Comparison of ENCODE assay signal across 16 cellular contexts in the genomic region with DNA sequence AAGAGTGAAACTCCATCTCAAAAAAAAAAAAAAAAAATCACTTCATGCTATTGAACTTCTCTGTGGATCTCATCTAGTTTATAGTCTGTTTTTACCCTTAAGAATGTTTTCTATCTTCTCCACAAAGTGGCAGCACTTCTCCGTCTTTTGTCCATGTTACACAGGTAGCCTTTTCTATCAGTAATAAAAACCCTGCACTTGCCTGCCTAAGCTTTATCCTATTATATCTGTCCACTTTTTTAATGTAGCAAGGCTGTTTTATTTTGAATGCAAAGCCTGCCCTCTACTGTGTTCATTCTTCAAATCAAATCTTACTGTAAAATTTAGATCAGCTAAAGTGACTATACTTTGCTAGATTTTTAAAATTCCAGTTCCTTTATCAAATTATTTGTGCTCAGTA.
DNase-seq lines count a peak whose midpoint lies in the region; ATAC-seq and TF ChIP-seq lines count a peak whose summit lies in the region.
"Had no signal": no experiment of that assay in that cellular context is flagged by ENCODE, and none has a peak within 500 bp of the region (broad histone marks: within the 10 kb centered on the region; RNA-seq: fewer than 3 reads in every experiment).

No MANE protein-coding gene starts in this region.

- TF ChIP-seq CTCF in epithelial cell of proximal tubule (conservative IDR thresholded peaks at IDR 0.05; ENCODE audit: low read depth, low read length) (peak; percentile 41), progenitor cell of endocrine pancreas (IDR thresholded peaks at IDR 0.05; ENCODE audit: unreplicated experiment) (no peak), ascending aorta (IDR thresholded peaks at IDR 0.05) (no peak)

- no peaks in the 10 kb centered on the region for H3K4me1 ChIP-seq in ascending aorta
- H3K4me1 ChIP-seq: psoas muscle, vagina had no signal

- no peak for ATAC-seq in activated T-helper 17 cell treated with anti-CD3 and anti-CD28 coated beads, Interleukin-2, amount 50 U/mL, for 72 hours (replicated peaks)
- ATAC-seq: psoas muscle; stimulated activated effector memory CD8-positive, alpha-beta T cell treated with anti-CD3 and anti-CD28 coated beads, Interleukin-12 subunit alpha, Interleukin-12 subunit beta, amount 100 ng/mL, for 72 hours had no signal

- intact Hi-C loops in ascending aorta (cut with DNase I), result no loop called here

- no peaks in the 10 kb centered on the region for H3K27me3 Mint-ChIP-seq in progenitor cell of endocrine pancreas
- H3K27me3 Mint-ChIP-seq in activated T-helper 17 cell treated with anti-CD3 and anti-CD28 coated beads, Interleukin-2, amount 50 U/mL, for 72 hours, result peaks cover 5% of the 10 kb centered on the region

- no peaks in the 10 kb centered on the region for H3K9me3 ChIP-seq in ascending aorta
- H3K9me3 ChIP-seq: psoas muscle, vagina had no signal

- no peak overlapping the region for H3K4me3 Mint-ChIP-seq in progenitor cell of endocrine pancreas (ENCODE audit: low read depth)
- H3K4me3 Mint-ChIP-seq in activated T-helper 17 cell treated with anti-CD3 and anti-CD28 coated beads, Interleukin-2, amount 50 U/mL, for 72 hours, result no peak overlapping the region
- H3K4me3 Mint-ChIP-seq: activated CD4-positive, alpha-beta T cell treated with anti-CD3 and anti-CD28 coated beads, Interleukin-2, amount 10 ng/mL, durations not matched to agents 7 days and 5 days; stimulated activated effector memory CD8-positive, alpha-beta T cell treated with anti-CD3 and anti-CD28 coated beads, Interleukin-12 subunit alpha, Interleukin-12 subunit beta, amount 100 ng/mL, for 72 hours had no signal

- H3K36me3 ChIP-seq in ascending aorta, result no peaks in the 10 kb centered on the region
- H3K36me3 ChIP-seq: brain microvascular endothelial cell, vagina had no signal

- no peaks in the 10 kb centered on the region for H3K9me3 Mint-ChIP-seq in progenitor cell of endocrine pancreas (ENCODE audit: low read depth)
- H3K9me3 Mint-ChIP-seq in activated T-helper 17 cell treated with anti-CD3 and anti-CD28 coated beads, Interleukin-2, amount 50 U/mL, for 72 hours, result no peaks in the 10 kb centered on the region
- H3K9me3 Mint-ChIP-seq: activated CD4-positive, alpha-beta T cell treated with anti-CD3 and anti-CD28 coated beads, Interleukin-2, amount 10 ng/mL, durations not matched to agents 7 days and 5 days; stimulated activated effector memory CD8-positive, alpha-beta T cell treated with anti-CD3 and anti-CD28 coated beads, Interleukin-12 subunit alpha, Interleukin-12 subunit beta, amount 100 ng/mL, for 72 hours had no signal

- H3K4me1 Mint-ChIP-seq in progenitor cell of endocrine pancreas (ENCODE audit: low read depth), result peaks cover 40% of the 10 kb centered on the region
- H3K4me1 Mint-ChIP-seq in activated T-helper 17 cell treated with anti-CD3 and anti-CD28 coated beads, Interleukin-2, amount 50 U/mL, for 72 hours, result no peaks in the 10 kb centered on the region
- H3K4me1 Mint-ChIP-seq: activated CD4-positive, alpha-beta T cell treated with anti-CD3 and anti-CD28 coated beads, Interleukin-2, amount 10 ng/mL, durations not matched to agents 7 days and 5 days; stimulated activated effector memory CD8-positive, alpha-beta T cell treated with anti-CD3 and anti-CD28 coated beads, Interleukin-12 subunit alpha, Interleukin-12 subunit beta, amount 100 ng/mL, for 72 hours had no signal

- H3K27me3 ChIP-seq in ascending aorta, result no peaks in the 10 kb centered on the region
- H3K27me3 ChIP-seq: brain microvascular endothelial cell, vagina had no signal

- H3K4me3 ChIP-seq in epithelial cell of proximal tubule (ENCODE audit: low read depth, low read length) (no peak overlapping the region), ascending aorta (no peak overlapping the region)
- H3K4me3 ChIP-seq: psoas muscle, vagina had no signal

- H3K36me3 Mint-ChIP-seq in progenitor cell of endocrine pancreas (ENCODE audit: insufficient read depth), result peaks cover 23% of the 10 kb centered on the region
- H3K36me3 Mint-ChIP-seq in activated T-helper 17 cell treated with anti-CD3 and anti-CD28 coated beads, Interleukin-2, amount 50 U/mL, for 72 hours (ENCODE audit: low read depth), result no peaks in the 10 kb centered on the region
- H3K36me3 Mint-ChIP-seq: stimulated activated effector memory CD8-positive, alpha-beta T cell treated with anti-CD3 and anti-CD28 coated beads, Interleukin-12 subunit alpha, Interleukin-12 subunit beta, amount 100 ng/mL, for 72 hours had no signal

- peak overlapping the region; percentile 5 for H3K27ac Mint-ChIP-seq in progenitor cell of endocrine pancreas
- no peak overlapping the region for H3K27ac Mint-ChIP-seq in activated T-helper 17 cell treated with anti-CD3 and anti-CD28 coated beads, Interleukin-2, amount 50 U/mL, for 72 hours
- H3K27ac Mint-ChIP-seq: activated CD4-positive, alpha-beta T cell treated with anti-CD3 and anti-CD28 coated beads, Interleukin-2, amount 10 ng/mL, durations not matched to agents 7 days and 5 days; stimulated activated effector memory CD8-positive, alpha-beta T cell treated with anti-CD3 and anti-CD28 coated beads, Interleukin-12 subunit alpha, Interleukin-12 subunit beta, amount 100 ng/mL, for 72 hours had no signal

- H3K27ac ChIP-seq in ascending aorta, result no peak overlapping the region
- H3K27ac ChIP-seq: brain microvascular endothelial cell, epithelial cell of prostate, psoas muscle, vagina had no signal

- DNase-seq in NCI-H2196 (lab: John Stamatoyannopoulos, UW; ENCODE audit: unreplicated experiment) (peak; percentile 4), NCI-H2196 treated with DMSO at 0.1 percent for 48 hours (lab: John Stamatoyannopoulos, UW; ENCODE audit: unreplicated experiment) (no peak), OCI-M1 (lab: John Stamatoyannopoulos, UW) (peak; percentile 72), epithelial cell of proximal tubule (ENCODE audit: low read depth) (no peak), progenitor cell of endocrine pancreas (ENCODE audit: low spot score, unreplicated experiment) (no peak), ascending aorta (ENCODE audit: low spot score in 2 of 2) (no peak), NCI-H2227 treated with DMSO at 0.1 percent for 48 hours (lab: John Stamatoyannopoulos, UW) (no peak)
- DNase-seq: activated CD4-positive, alpha-beta T cell treated with anti-CD3 and anti-CD28 coated beads, Interleukin-2, amount 10 ng/mL, durations not matched to agents 7 days and 5 days; activated effector memory CD4-positive, alpha-beta T cell treated with Interleukin-2 at 50 U/mL for 16 hours; brain microvascular endothelial cell; NCI-H1105 treated with DMSO at 0.1 percent for 48 hours; psoas muscle had no signal

Comparison
In these comparisons a context has a peak if more than half of its experiments do, and no peak if none do; other contexts are left out.
1. DNase-seq: peak in NCI-H2196 (single experiment) and OCI-M1 (single experiment); none in NCI-H2196 treated with DMSO at 0.1 percent for 48 hours (single experiment), epithelial cell of proximal tubule (single experiment), progenitor cell of endocrine pancreas (single experiment), ascending aorta (0 of 2) and NCI-H2227 treated with DMSO at 0.1 percent for 48 hours (single experiment).